In the genomic region with DNA sequence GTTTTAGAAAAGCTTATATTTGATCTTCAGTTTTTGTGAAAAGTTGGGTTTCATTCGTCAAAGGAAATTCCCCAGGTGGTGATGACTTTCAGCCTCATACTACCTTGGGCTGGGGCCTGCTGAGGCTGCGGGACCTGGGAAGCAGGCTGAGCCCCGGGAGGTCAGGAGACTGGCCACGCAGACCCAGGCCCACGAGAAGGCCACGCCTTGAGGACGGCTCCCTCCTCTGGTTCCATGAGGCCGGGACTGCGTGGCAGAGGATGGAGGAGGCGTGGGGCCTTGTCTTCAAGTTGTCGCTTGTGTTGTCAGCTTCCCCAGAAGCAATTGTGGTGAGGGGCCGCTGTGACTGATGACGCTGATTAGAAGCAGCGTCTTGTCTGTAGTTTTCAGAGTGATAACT, we compare ENCODE assay signal across 15 cellular contexts. TPM values are rescaled to one million over a fixed set of nuclear protein-coding genes. Genes with fewer than 3 reads are reported as not detected.
"Had no signal": no experiment of that assay in that cellular context is flagged by ENCODE, and none has a peak within 500 bp of the region (broad histone marks: within the 10 kb centered on the region; RNA-seq: fewer than 3 reads in every experiment).

No MANE protein-coding gene starts in this region.

- H3K27me3 ChIP-seq: brain microvascular endothelial cell, heart right ventricle, neural progenitor cell had no signal

- H3K4me2 ChIP-seq: neural progenitor cell had no signal

- H3K36me3 ChIP-seq: neural progenitor cell had no signal

- H3K4me3 ChIP-seq: heart right ventricle, neural progenitor cell had no signal

- H3K4me1 Mint-ChIP-seq: neural progenitor cell had no signal

- H3K27ac ChIP-seq: brain microvascular endothelial cell, heart right ventricle, neural progenitor cell had no signal

- H3K9me3 Mint-ChIP-seq: activated T-helper 1 cell treated with anti-CD3 and anti-CD28 coated beads, Interleukin-12 subunit alpha, Interleukin-12 subunit beta, Interleukin-2, Interleukin-4 antibody, amounts not matched to agents 30 ng/mL and 10 ng/mL and 1 ng/mL, durations not matched to agents 14 hours and 24 hours and 36 hours; neural progenitor cell had no signal

- DNase-seq: activated CD4-positive, alpha-beta T cell treated with anti-CD3 and anti-CD28 coated beads for 1 hour; activated CD4-positive, alpha-beta T cell treated with anti-CD3 and anti-CD28 coated beads, Interleukin-2, amount 50 U/mL, for 48 hours; activated CD8-positive, alpha-beta memory T cell treated with anti-CD3 and anti-CD28 coated beads, Interleukin-2, amount 50 U/mL, for 4 hours; activated naive CD4-positive, alpha-beta T cell; brain microvascular endothelial cell; heart right ventricle; retina had no signal

- ATAC-seq: heart right ventricle had no signal

- H3K4me3 Mint-ChIP-seq: activated T-helper 1 cell treated with anti-CD3 and anti-CD28 coated beads, Interleukin-12 subunit alpha, Interleukin-12 subunit beta, Interleukin-2, Interleukin-4 antibody, amounts not matched to agents 30 ng/mL and 10 ng/mL and 1 ng/mL, durations not matched to agents 14 hours and 24 hours and 36 hours; neural progenitor cell had no signal

- H3K4me1 ChIP-seq: neural progenitor cell had no signal

- H3K27ac Mint-ChIP-seq: activated T-helper 1 cell treated with anti-CD3 and anti-CD28 coated beads, Interleukin-12 subunit alpha, Interleukin-12 subunit beta, Interleukin-2, Interleukin-4 antibody, amounts not matched to agents 30 ng/mL and 10 ng/mL and 1 ng/mL, durations not matched to agents 14 hours and 24 hours and 36 hours; neural progenitor cell had no signal

- H2AFZ ChIP-seq: neural progenitor cell had no signal

RNA-seq across cellular contexts. Expression of a gene that starts 26.4 kb away (rescaled TPM):
- total RNA-seq: activated T-helper 1 cell treated with anti-CD3 and anti-CD28 coated beads, Interleukin-12 subunit alpha, Interleukin-12 subunit beta, Interleukin-2, Interleukin-4 antibody, amounts not matched to agents 30 ng/mL and 10 ng/mL and 1 ng/mL, durations not matched to agents 14 hours and 24 hours and 36 hours; endothelial cell of umbilical vein; mesenteric fat pad; skeletal muscle tissue had no signal
- polyA plus RNA-seq: endothelial cell of umbilical vein, keratinocyte had no signal

RNA-seq across cellular contexts. Expression of a gene that starts 50.8 kb away (rescaled TPM):
- total RNA-seq: activated T-helper 1 cell treated with anti-CD3 and anti-CD28 coated beads, Interleukin-12 subunit alpha, Interleukin-12 subunit beta, Interleukin-2, Interleukin-4 antibody, amounts not matched to agents 30 ng/mL and 10 ng/mL and 1 ng/mL, durations not matched to agents 14 hours and 24 hours and 36 hours; chondrocyte; endothelial cell of umbilical vein; mesenteric fat pad; subcutaneous adipose tissue had no signal
- polyA plus RNA-seq: endothelial cell of umbilical vein, keratinocyte had no signal
